8 cellular contexts compared by ENCODE assay signal in the genomic region with DNA sequence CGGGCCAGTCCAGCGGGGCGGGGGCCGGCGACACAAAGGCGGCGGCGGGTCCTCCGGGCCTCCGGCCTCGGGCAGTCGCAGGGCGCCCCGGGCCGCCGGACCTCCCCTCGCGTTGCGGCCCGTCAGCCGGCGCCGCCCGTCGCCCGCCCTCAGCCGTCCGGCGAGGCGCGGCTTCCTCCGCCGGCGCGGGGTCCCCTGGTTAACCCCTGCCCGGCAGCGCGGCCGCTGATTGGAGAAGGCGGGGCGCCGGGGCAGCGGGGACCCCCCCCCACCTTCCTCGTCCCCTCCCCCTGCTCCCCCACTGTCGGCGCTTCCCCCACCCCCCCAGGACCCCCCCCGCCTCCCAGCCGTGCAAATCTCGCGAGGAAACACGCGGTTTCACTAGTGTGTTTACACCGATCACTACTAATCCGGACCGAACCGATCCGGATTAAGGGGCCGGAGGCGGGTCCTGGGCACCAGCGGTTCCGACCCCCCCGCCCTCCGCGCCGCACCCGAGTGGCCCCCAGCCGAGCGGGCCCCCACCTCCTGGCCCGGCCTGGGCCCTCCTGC. TPM values are rescaled to one million over a fixed set of nuclear protein-coding genes. Genes with fewer than 3 reads are reported as not detected.
A peak's percentile ranks its signal among the peaks of the same experiment; 100 is the strongest.
DNase-seq lines count a peak whose midpoint lies in the region; ATAC-seq and TF ChIP-seq lines count a peak whose summit lies in the region.
"Not testable (repeated sequence)": the region's sequence is repeated elsewhere in the genome, so short reads cannot be mapped to it uniquely, and the experiment has no call there.

A gene (plus strand): TSS at position 402 of the 552 bp plus-strand sequence. CDS start 2,301 bp downstream, outside the sequence.

- not testable (repeated sequence) for H3K9me3 Mint-ChIP-seq in activated naive CD8-positive, alpha-beta T cell treated with anti-CD3 and anti-CD28 coated beads, Interleukin-2, amount 50 U/mL, for 24 hours

- intact Hi-C loops in T-helper 1 cell treated with Interleukin-12 subunit alpha and Interleukin-12 subunit beta and Interleukin-4 antibody, amounts not matched to agents 30 ng/mL and 1 ng/mL, for 36 hours (cut with micrococcal nuclease) = loop anchor here (1.0 to 10.0 kb wide), 3 partner anchors 55 to 1134 kb away; a partner anchor contains a TSS
- intact Hi-C loops in Right ventricle myocardium superior (cut with DNase I); ovary (cut with DNase I); testis (cut with DNase I; ENCODE audit: low total_unique reads): not testable (repeated sequence)

- H3K9me3 ChIP-seq in ovary, testis: not testable (repeated sequence)

- not testable (repeated sequence) for H3K27me3 ChIP-seq in ovary, testis

- peak within 1 kb of the TSS; percentile 93 to 94 for H3K27ac ChIP-seq in ovary
- H3K27ac ChIP-seq in testis = peak within 1 kb of the TSS; percentile 94 to 98

- WGBS in ovary, 3 donors = 0 to 2% (median 1%) methylated on average over 28 to 69 of the region's 69 CpGs
- WGBS in testis, 2 donors = 1 to 2% methylated on average over 19 to 38 of the region's 69 CpGs

- peaks cover 36% of the 10 kb centered on the region for H3K4me1 Mint-ChIP-seq in activated naive CD8-positive, alpha-beta T cell treated with anti-CD3 and anti-CD28 coated beads, Interleukin-2, amount 50 U/mL, for 24 hours

- peak; percentile 66 for TF ChIP-seq POLR2A in GM10847 (IDR thresholded peaks at IDR 0.05; ENCODE audit: extremely low read depth, insufficient read length)
- not testable (repeated sequence) for TF ChIP-seq POLR2A in ovary (IDR thresholded peaks at IDR 0.05); testis (IDR thresholded peaks at IDR 0.05)

- ATAC-seq in HG02623 (IDR thresholded peaks at IDR 0.05; ENCODE audit: unreplicated experiment) = peak; percentile 68
- ATAC-seq in activated naive CD8-positive, alpha-beta T cell treated with anti-CD3 and anti-CD28 coated beads, Interleukin-2, amount 50 U/mL, for 24 hours = peak; percentile 81
- peak; percentile 90 for ATAC-seq in Right ventricle myocardium superior (ENCODE audit: poor library complexity)

- peak within 1 kb of the TSS; percentile 49 for H3K4me3 ChIP-seq in ovary
- H3K4me3 ChIP-seq in testis = peak within 1 kb of the TSS; percentile 84 to 88

- H3K4me3 Mint-ChIP-seq in activated naive CD8-positive, alpha-beta T cell treated with anti-CD3 and anti-CD28 coated beads, Interleukin-2, amount 50 U/mL, for 24 hours = peak within 1 kb of the TSS; percentile 94

- not testable (repeated sequence) for TF ChIP-seq EP300 in ovary (IDR thresholded peaks at IDR 0.05)

- DNase-seq in NCI-H1105 (lab: John Stamatoyannopoulos, UW) = peak; percentile 69
- peak; percentile 82 for DNase-seq in activated naive CD8-positive, alpha-beta T cell treated with anti-CD3 and anti-CD28 coated beads, Interleukin-2, amount 50 U/mL, for 24 hours
- peak; percentile 86 for DNase-seq in Right ventricle myocardium superior
- DNase-seq in ovary = peak; percentile 80 to 87 (median 85)
- DNase-seq in testis = peak; percentile 80

- not testable (repeated sequence) for H3K27me3 Mint-ChIP-seq in activated naive CD8-positive, alpha-beta T cell treated with anti-CD3 and anti-CD28 coated beads, Interleukin-2, amount 50 U/mL, for 24 hours

- H3K27ac Mint-ChIP-seq in activated naive CD8-positive, alpha-beta T cell treated with anti-CD3 and anti-CD28 coated beads, Interleukin-2, amount 50 U/mL, for 24 hours = peak within 1 kb of the TSS; percentile 97

- not testable (repeated sequence) for TF ChIP-seq CTCF in ovary (IDR thresholded peaks at IDR 0.05); testis (IDR thresholded peaks at IDR 0.05)

- H3K4me1 ChIP-seq in ovary (ENCODE audit: insufficient read depth) = not testable (repeated sequence)
- H3K4me1 ChIP-seq in testis = peaks cover 14% of the 10 kb centered on the region

- not testable (repeated sequence) for H3K36me3 ChIP-seq in ovary; testis (ENCODE audit: low read depth, missing control alignments)

- H3K36me3 Mint-ChIP-seq in activated naive CD8-positive, alpha-beta T cell treated with anti-CD3 and anti-CD28 coated beads, Interleukin-2, amount 50 U/mL, for 24 hours (ENCODE audit: low read depth) = peaks cover 19% of the 10 kb centered on the region

RNA-seq across cellular contexts. Expression of the gene that starts here (rescaled TPM):
- total RNA-seq in T-helper 1 cell treated with Interleukin-12 subunit alpha and Interleukin-12 subunit beta and Interleukin-4 antibody, amounts not matched to agents 30 ng/mL and 1 ng/mL, for 36 hours = 46.9 and 50.5 TPM in 2 replicates
- total RNA-seq in Right ventricle myocardium superior (29.9 TPM), ovary (10 to 100 TPM; 30.2 to 50.2 (median 39.0) TPM), testis (100 to 1,000 TPM in 1 of 2 donors, 10 to 100 TPM in 1; 78.2 to 109 TPM)
- polyA plus RNA-seq in ovary (10 to 100 TPM; 23.4 to 35.7 TPM), testis (ENCODE audit: insufficient read depth, low read depth, low replicate concordance) (64.5 TPM)

Comparison
In these comparisons a context has a peak if more than half of its experiments do, and no peak if none do; other contexts are left out.
1. Peak in every context shown above with its lines: DNase-seq, ATAC-seq, H3K4me3 ChIP-seq and H3K27ac ChIP-seq.